In genomic region chr1:51215169-51215568, GRCh38 we compare ENCODE assay signal across 16 cellular contexts. TPM values are rescaled to one million over a fixed set of nuclear protein-coding genes. Genes with fewer than 3 reads are reported as not detected.
DNase-seq lines count a peak whose midpoint lies in the region; ATAC-seq, FAIRE-seq and TF ChIP-seq lines count a peak whose summit lies in the region.
"Had no signal": no experiment of that assay in that cellular context is flagged by ENCODE, and none has a peak within 500 bp of the region (broad histone marks: within the 10 kb centered on the region; RNA-seq: fewer than 3 reads in every experiment).

No MANE protein-coding gene starts in this region.

- intact Hi-C loops in GM12878 (cut with micrococcal nuclease; ENCODE audit: unreplicated experiment), result no loop called here
- intact Hi-C loops in ovary (cut with DNase I), result no loop called here

- CTCF ChIA-PET in GM12878 (lab: Yijun Ruan, JAX), result interaction anchor here (0.6 to 7.8 kb wide), 4 partner anchors 24 to 125 kb away, joined by 3 to 48 read pairs (median 4); no protein-coding TSS in a partner anchor

- no peaks in the 10 kb centered on the region for H3F3A ChIP-seq in Loucy (ENCODE audit: low read depth)

- H3K9me2 ChIP-seq in Loucy (replicated peaks; ENCODE audit: low read depth, low read length), result no peaks in the 10 kb centered on the region

- no peaks in the 10 kb centered on the region for H3K36me3 ChIP-seq in Loucy (ENCODE audit: insufficient read depth, low read length)
- no peaks in the 10 kb centered on the region for H3K36me3 ChIP-seq in GM12878 (ENCODE audit: control insufficient read depth in 2 of 2, insufficient read depth in 2 of 2, low read length in 1 of 2)
- no peaks in the 10 kb centered on the region for H3K36me3 ChIP-seq in ovary

- H4K20me1 ChIP-seq in Loucy (ENCODE audit: insufficient read depth, low read length, poor library complexity, severe bottlenecking) (no peaks in the 10 kb centered on the region), GM12878 (ENCODE audit: control insufficient read depth, insufficient read depth) (no peaks in the 10 kb centered on the region)

- TF ChIP-seq CTCF in Loucy (conservative IDR thresholded peaks at IDR 0.05; ENCODE audit: low read length) (no peak), GM12878 (IDR thresholded peaks at IDR 0.05 in 2 of 3, conservative IDR thresholded peaks at IDR 0.05 in 1 of 3; ENCODE audit: control insufficient read depth in 2 of 3, extremely low read depth in 1 of 3, insufficient read depth in 1 of 3, low read depth in 3 of 3, low read length in 3 of 3) (no peak), ovary (IDR thresholded peaks at IDR 0.05) (no peak)

- H3K4me3 ChIP-seq in Loucy (ENCODE audit: low read length, poor library complexity, severe bottlenecking) (peak overlapping the region; percentile 40), GM12878 (no peak overlapping the region), ovary (no peak overlapping the region)
- H3K4me3 ChIP-seq: skin epidermis had no signal

- SMC1A ChIA-PET in GM12878 (lab: Charles Lee; ENCODE audit: uncharacterized antibody, unreplicated experiment), result interaction anchor here (0.8 to 2.1 kb wide), 8 partner anchors 11 to 431 kb away, joined by 3 to 8 read pairs (median 3); partner anchors contain the start of gene RNF11

- H3K9me3 ChIP-seq in Loucy (ENCODE audit: insufficient read depth, low read depth, low read length), result no peaks in the 10 kb centered on the region
- H3K9me3 ChIP-seq in GM12878 (replicated peaks; ENCODE audit: control insufficient read depth, insufficient read depth, low read length), result no peaks in the 10 kb centered on the region
- no peaks in the 10 kb centered on the region for H3K9me3 ChIP-seq in ovary

- H3K4me3 Mint-ChIP-seq in activated T-cell treated with anti-CD3 and anti-CD28 coated beads, Interleukin-2, amount 50 U/mL, for 24 hours, result no peak overlapping the region

- H2AFZ ChIP-seq in Loucy (ENCODE audit: low read length) (no peak overlapping the region), GM12878 (ENCODE audit: control insufficient read depth, low read depth, low read length) (peak overlapping the region; percentile 81)

- in situ Hi-C loops in GM12878 (cut with MboI), result no loop called here

- no peak for TF ChIP-seq EP300 in GM12878 (IDR thresholded peaks at IDR 0.05; ENCODE audit: borderline replicate concordance in 1 of 2, control insufficient read depth in 1 of 2, low read depth in 2 of 2, low read length in 2 of 2)
- TF ChIP-seq EP300 in ovary (IDR thresholded peaks at IDR 0.05), result no peak

- 83% methylated on average over 1 of the region's 1 CpG for WGBS in GM12878 (ENCODE audit: insufficient coverage, insufficient replicate concordance, low lambda C conversion rate, missing lambda C conversion rate)
- 95 to 100% (median 97%) methylated on average over 1 of the region's 1 CpG for WGBS in ovary, 3 donors

- H3K4me2 ChIP-seq in Loucy (ENCODE audit: low read depth, low read length, poor library complexity, severe bottlenecking), result peak overlapping the region; percentile 60
- peak overlapping the region; percentile 76; the same call in 1 of the 2 replicates for H3K4me2 ChIP-seq in GM12878 (ENCODE audit: control insufficient read depth, insufficient read depth)

- no peaks in the 10 kb centered on the region for H3K79me2 ChIP-seq in Loucy (ENCODE audit: insufficient read depth, low read length)
- no peaks in the 10 kb centered on the region for H3K79me2 ChIP-seq in GM12878 (ENCODE audit: control insufficient read depth, insufficient read depth, low read length)

- H3K4me1 ChIP-seq in Loucy (ENCODE audit: insufficient read depth, low read length, poor library complexity, severe bottlenecking), result peaks cover 29% of the 10 kb centered on the region
- peaks cover 11% of the 10 kb centered on the region for H3K4me1 ChIP-seq in GM12878 (ENCODE audit: control insufficient read depth, insufficient read depth, low read length)
- peaks cover 19% of the 10 kb centered on the region for H3K4me1 ChIP-seq in ovary (ENCODE audit: insufficient read depth)

- BruUV-seq in GM12878 (replicated peaks; lab: Mats Ljungman, UMichigan), result no TSS peak

- H3K9ac ChIP-seq in Loucy (ENCODE audit: low read depth, low read length, poor library complexity, severe bottlenecking) (no peak overlapping the region), GM12878 (ENCODE audit: control insufficient read depth, insufficient read depth, low read length) (no peak overlapping the region)

- TF ChIP-seq POLR2A in GM12878 (IDR thresholded peaks at IDR 0.05; ENCODE audit: low read depth, low read length) (no peak), ovary (IDR thresholded peaks at IDR 0.05) (no peak)

- FAIRE-seq in GM12878 (lab: Jason Lieb, UNC), result no peak
- FAIRE-seq: urothelium cell line had no signal

- ATAC-seq in GM12878 (no peak), HG03469 (IDR thresholded peaks at IDR 0.05; ENCODE audit: unreplicated experiment) (no peak), HG03439 (IDR thresholded peaks at IDR 0.05; ENCODE audit: unreplicated experiment) (no peak)

- no peaks in the 10 kb centered on the region for H3K9me3 Mint-ChIP-seq in activated T-cell treated with anti-CD3 and anti-CD28 coated beads, Interleukin-2, amount 50 U/mL, for 24 hours

- RAD21 ChIA-PET in GM12878 (lab: Charles Lee; ENCODE audit: unreplicated experiment), result interaction anchor here (1.1 kb wide), 1 partner anchor 24 kb away, joined by 4 read pairs; no protein-coding TSS in a partner anchor

- no peak overlapping the region; the same call in 1 of the 2 replicates for H3K27ac ChIP-seq in GM12878 (ENCODE audit: control insufficient read depth, insufficient read depth)
- peak overlapping the region; percentile 79 to 86 for H3K27ac ChIP-seq in ovary

- H3K27me3 ChIP-seq in Loucy (ENCODE audit: insufficient read depth, low read length, poor library complexity, severe bottlenecking) (no peaks in the 10 kb centered on the region), GM12878 (replicated peaks in 1 of 2; ENCODE audit: control insufficient read depth in 2 of 2, insufficient read depth in 2 of 2, low read length in 1 of 2) (no peaks in the 10 kb centered on the region), ovary (no peaks in the 10 kb centered on the region)

- peaks cover 22% of the 10 kb centered on the region for H3K4me1 Mint-ChIP-seq in activated T-cell treated with anti-CD3 and anti-CD28 coated beads, Interleukin-2, amount 50 U/mL, for 24 hours (ENCODE audit: low read depth)

- DNase-seq in activated T-cell treated with anti-CD3 and anti-CD28 coated beads, Interleukin-2, amount 50 U/mL, for 24 hours, result no peak
- DNase-seq in activated T-cell treated with anti-CD3 and anti-CD28 coated beads, Interleukin-2, amount 50 U/mL, for 48 hours, result no peak
- DNase-seq in GM12878 (ENCODE audit: low read depth, low spot score) (no peak), ovary (no peak), medulla oblongata (ENCODE audit: extremely low spot score) (no peak)
- DNase-seq: activated CD4-positive, alpha-beta T cell treated with anti-CD3 and anti-CD28 coated beads, Interleukin-2, amount 50 U/mL, for 4 hours; activated naive CD4-positive, alpha-beta T cell treated with Interleukin-2 at 50 U/mL for 16 hours; effector memory CD4-positive, alpha-beta T cell; NCI-H69; nucleus accumbens; stimulated activated naive CD4-positive, alpha-beta T cell treated with Interleukin-2 at 50 U/mL for 16 hours had no signal

- POLR2A ChIA-PET in GM12878 (lab: Charles Lee), result no interaction called here

- peak overlapping the region; percentile 51 for H3K27ac Mint-ChIP-seq in activated T-cell treated with anti-CD3 and anti-CD28 coated beads, Interleukin-2, amount 50 U/mL, for 24 hours

- no peaks in the 10 kb centered on the region for H3K36me3 Mint-ChIP-seq in activated T-cell treated with anti-CD3 and anti-CD28 coated beads, Interleukin-2, amount 50 U/mL, for 24 hours (ENCODE audit: low read depth)

- no peaks in the 10 kb centered on the region for H3K27me3 Mint-ChIP-seq in activated T-cell treated with anti-CD3 and anti-CD28 coated beads, Interleukin-2, amount 50 U/mL, for 24 hours

- no peak for TF ChIP-seq RAD21 in GM12878 (IDR thresholded peaks at IDR 0.05; ENCODE audit: insufficient read depth, low read depth, low read length)

TF ChIP-seq in GM12878, 131 proteins besides CTCF, POLR2A, EP300 and RAD21 (continues in another document):
- TF ChIP-seq STAT3 (IDR thresholded peaks at IDR 0.05; ENCODE audit: low read depth, low read length), result no peak
- no peak for TF ChIP-seq KAT2A (conservative IDR thresholded peaks at IDR 0.05; ENCODE audit: control insufficient read depth, low read depth, low read length)
- TF ChIP-seq EZH2 (IDR thresholded peaks at IDR 0.05; ENCODE audit: borderline replicate concordance, control insufficient read depth, low read depth, low read length), result no peak
- no peak for TF ChIP-seq KDM1A (IDR thresholded peaks at IDR 0.05; ENCODE audit: borderline replicate concordance)
- no peak for TF ChIP-seq BHLHE40 (IDR thresholded peaks at IDR 0.05; ENCODE audit: borderline replicate concordance in 1 of 2, low read depth in 2 of 2, low read length in 1 of 2)
- no peak for TF ChIP-seq SRF (IDR thresholded peaks at IDR 0.05; ENCODE audit: low read depth in 2 of 2, low read length in 2 of 2)
- TF ChIP-seq GATAD2B (conservative IDR thresholded peaks at IDR 0.05; ENCODE audit: low read depth), result no peak

RNA-seq across cellular contexts. Expression of gene RNF11, which starts 20.9 kb away (rescaled TPM):
- 17.8 and 18.0 TPM in 2 replicates for total RNA-seq in GM12878 (2013; cell fraction: nucleolus; rRNA removed)
- total RNA-seq in GM12878 (2014; rRNA removed) (36.6 and 42.0 TPM in 2 replicates), GM12878 (2014; rRNA removed; fragmentation: Illumina TruSeq; extraction: Trizol) (34.9 and 35.4 TPM in 2 replicates), GM12878 (2021) (29.8 and 32.1 TPM in 2 replicates), ovary (100 to 1,000 TPM; 108 to 209 (median 126) TPM)
- 17.2 TPM for polyA plus RNA-seq in GM12878 (2011; ENCODE audit: low read depth)
- polyA plus RNA-seq in GM12878 (2011; rRNA removed) (37.5 and 44.2 TPM in 2 replicates), GM12878 (2014; fragmentation: Illumina TruSeq; extraction: Trizol) (40.1 and 43.6 TPM in 2 replicates), GM12878 (2014; fragmentation: Nextera tagmentation; extraction: Ambion mirVana) (10 to 100 TPM in 1 of 2 experiments, 1 to 10 TPM in 1; 9.5 to 14.5 TPM), GM12878 (2014; rRNA removed) (34.9 and 35.2 TPM in 2 replicates), GM12878 (2016; fragmentation: Nextera tagmentation; extraction: Ambion mirVana) (10 to 100 TPM; 22.1 to 22.8 TPM), ovary (100 to 1,000 TPM; 124 to 138 TPM)
- 16.2 and 25.1 TPM in 2 replicates for polyA plus RNA-seq in GM12878 (2011; cell fraction: cytosol; rRNA removed)
- 10.8 and 11.7 TPM in 2 replicates for polyA plus RNA-seq in GM12878 (2011; cell fraction: nucleus; rRNA removed)
- polyA plus RNA-seq in GM12878 (2012), result 24.6 and 27.9 TPM in 2 replicates
- polyA minus RNA-seq in GM12878 (2011; rRNA and poly(A)+ RNA removed), result 56.9 and 59.0 TPM in 2 replicates
- 12.0 and 18.6 TPM in 2 replicates for polyA minus RNA-seq in GM12878 (2011; cell fraction: cytosol; rRNA and poly(A)+ RNA removed)
- polyA minus RNA-seq in GM12878 (2011; cell fraction: nucleus; rRNA and poly(A)+ RNA removed), result 3.4 and 5.3 TPM in 2 replicates
